In genomic region chr18:34224423-34225217, GRCh38 we compare ENCODE assay signal across 8 cellular contexts. TPM values are rescaled to one million over a fixed set of nuclear protein-coding genes. Genes with fewer than 3 reads are reported as not detected.
DNase-seq lines count a peak whose midpoint lies in the region; ATAC-seq and TF ChIP-seq lines count a peak whose summit lies in the region.

Gene NOL4, minus strand, starts transcription at chr18:34224913. Its CDS starts 1,660 bp downstream, at chr18:34223253.

- no peaks in the 10 kb centered on the region for H3K9me3 Mint-ChIP-seq in activated T-cell treated with anti-CD3 and anti-CD28 coated beads, Interleukin-2, amount 50 U/mL, for 4 hours

- no peak within 1 kb of the TSS for H3K4me3 Mint-ChIP-seq in activated T-cell treated with anti-CD3 and anti-CD28 coated beads, Interleukin-2, amount 50 U/mL, for 4 hours

- peak; percentile 72 for TF ChIP-seq CTCF in retinal pigment epithelial cell (conservative IDR thresholded peaks at IDR 0.05; ENCODE audit: low read depth, low read length)

- no peaks in the 10 kb centered on the region for H3K36me3 Mint-ChIP-seq in activated T-cell treated with anti-CD3 and anti-CD28 coated beads, Interleukin-2, amount 50 U/mL, for 4 hours (ENCODE audit: insufficient read depth)

- DNase-seq in D341Med (ENCODE audit: low spot score) = peak; percentile 90
- DNase-seq in NCI-H1417 treated with DMSO at 0.1 percent for 48 hours (lab: John Stamatoyannopoulos, UW) = peak; percentile 98
- peak in 55 of 56 donors; percentile 2 to 91 (median 78) for DNase-seq in amygdala (lab: John Stamatoyannopoulos, UW)
- DNase-seq in iPS DF 4.7 (ENCODE audit: extremely low read depth, low spot score) = peak; percentile 91
- DNase-seq in retinal pigment epithelial cell (ENCODE audit: low read depth) = peak; percentile 46
- DNase-seq in activated T-cell treated with anti-CD3 and anti-CD28 coated beads, Interleukin-2, amount 50 U/mL, for 4 hours = no peak
- DNase-seq in SIG-M5 treated with dmso at 0.1 percent for 504 hours (lab: John Stamatoyannopoulos, UW; ENCODE audit: unreplicated experiment) = no peak

- H3K27me3 Mint-ChIP-seq in activated T-cell treated with anti-CD3 and anti-CD28 coated beads, Interleukin-2, amount 50 U/mL, for 4 hours (ENCODE audit: low read depth) = peaks cover 34% of the 10 kb centered on the region

- peak within 1 kb of the TSS; percentile 68 for H3K4me3 ChIP-seq in retinal pigment epithelial cell (ENCODE audit: low read length)

- no peak for ATAC-seq in GM21576 (IDR thresholded peaks at IDR 0.05; ENCODE audit: unreplicated experiment)
- no peak for ATAC-seq in activated T-cell treated with anti-CD3 and anti-CD28 coated beads, Interleukin-2, amount 50 U/mL, for 4 hours

- H3K4me1 Mint-ChIP-seq in activated T-cell treated with anti-CD3 and anti-CD28 coated beads, Interleukin-2, amount 50 U/mL, for 4 hours (ENCODE audit: low read depth) = no peaks in the 10 kb centered on the region

RNA-seq across cellular contexts. Expression of gene NOL4, which starts in this region (rescaled TPM):
- total RNA-seq in activated T-cell treated with anti-CD3 and anti-CD28 coated beads, Interleukin-2, amount 50 U/mL, for 4 hours = not detected

Comparison
In these comparisons a context has a peak if more than half of its experiments do, and no peak if none do; other contexts are left out.
1. DNase-seq: peak in D341Med (single experiment), NCI-H1417 treated with DMSO at 0.1 percent for 48 hours (single experiment), amygdala (55 of 56), iPS DF 4.7 (single experiment) and retinal pigment epithelial cell (single experiment); none in activated T-cell treated with anti-CD3 and anti-CD28 coated beads, Interleukin-2, amount 50 U/mL, for 4 hours (single experiment) and SIG-M5 treated with dmso at 0.1 percent for 504 hours (single experiment).